Comparison of ENCODE assay signal across 8 cellular contexts in the genomic region with DNA sequence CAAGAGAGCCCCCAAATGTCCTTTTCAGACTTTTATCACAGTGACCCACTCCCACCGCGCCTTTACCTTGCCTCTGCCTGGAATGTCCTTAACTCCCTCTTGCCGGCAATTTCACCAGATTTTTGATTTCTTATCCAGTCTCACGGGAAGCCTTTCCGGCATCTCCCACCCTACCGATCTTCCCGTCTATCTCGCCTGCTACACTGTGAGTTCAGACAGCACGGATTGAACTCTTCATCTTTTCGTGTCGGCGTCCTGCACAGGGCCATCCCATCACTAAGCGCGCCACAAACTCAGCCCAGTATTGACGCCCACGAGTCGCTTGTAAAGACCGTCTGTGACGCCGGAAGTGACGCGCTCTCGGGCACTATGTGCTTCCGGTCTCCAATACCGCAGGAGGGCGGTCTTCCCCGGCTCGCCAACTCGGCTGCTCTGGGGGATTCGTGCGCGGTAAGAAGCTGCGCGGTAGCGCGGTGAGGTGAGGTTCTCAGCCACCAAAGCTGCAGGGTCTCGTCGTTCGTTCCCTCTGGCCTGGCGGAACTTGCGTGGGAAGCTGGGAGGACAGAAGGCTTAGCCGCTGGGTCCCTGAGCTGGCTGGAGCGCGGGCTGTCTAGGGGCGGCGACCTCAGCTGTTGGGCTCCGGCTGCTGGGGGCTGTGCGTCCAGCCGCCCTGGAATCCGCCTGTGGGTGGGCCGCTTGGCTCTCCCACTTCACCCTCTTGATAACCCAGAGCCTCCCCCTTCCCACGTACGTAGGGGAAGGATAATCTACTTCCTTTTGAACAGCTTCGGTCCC. TPM values are rescaled to one million over a fixed set of nuclear protein-coding genes. Genes with fewer than 3 reads are reported as not detected.
DNase-seq lines count a peak whose midpoint lies in the region; ATAC-seq lines count a peak whose summit lies in the region.

A gene with protein sequence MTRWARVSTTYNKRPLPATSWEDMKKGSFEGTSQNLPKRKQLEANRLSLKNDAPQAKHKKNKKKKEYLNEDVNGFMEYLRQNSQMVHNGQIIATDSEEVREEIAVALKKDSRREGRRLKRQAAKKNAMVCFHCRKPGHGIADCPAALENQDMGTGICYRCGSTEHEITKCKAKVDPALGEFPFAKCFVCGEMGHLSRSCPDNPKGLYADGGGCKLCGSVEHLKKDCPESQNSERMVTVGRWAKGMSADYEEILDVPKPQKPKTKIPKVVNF (plus strand): TSS at position 367 of the 795 bp plus-strand sequence. CDS start 3,171 bp downstream, outside the sequence.

- H3K27ac Mint-ChIP-seq in dendritic cell treated with granulocyte-macrophage colony-stimulating factor and Interleukin-4, amounts not matched to agents 40 ng/mL and 50 ng/mL, for 4 days = peak within 1 kb of the TSS; percentile 88

- intact Hi-C loops in dendritic cell treated with granulocyte-macrophage colony-stimulating factor and Interleukin-4, amounts not matched to agents 40 ng/mL and 50 ng/mL, for 4 days (cut with micrococcal nuclease) = loop anchor here (5.0 kb wide), 3 partner anchors 451 to 976 kb away; partner anchors contain the start of genes ATG10, RPS23 and SSBP2

- H3K36me3 Mint-ChIP-seq in dendritic cell treated with granulocyte-macrophage colony-stimulating factor and Interleukin-4, amounts not matched to agents 40 ng/mL and 50 ng/mL, for 4 days (ENCODE audit: low read depth) = peaks cover 21% of the 10 kb centered on the region

- no peaks in the 10 kb centered on the region for H3K27me3 Mint-ChIP-seq in dendritic cell treated with granulocyte-macrophage colony-stimulating factor and Interleukin-4, amounts not matched to agents 40 ng/mL and 50 ng/mL, for 4 days

- ATAC-seq in GM19351 (IDR thresholded peaks at IDR 0.05; ENCODE audit: unreplicated experiment) (peak; percentile 96), HG03521 (IDR thresholded peaks at IDR 0.05; ENCODE audit: unreplicated experiment) (peak; percentile 98), left lobe of liver (peak; percentile 88)

- DNase-seq in CD1c-positive myeloid dendritic cell (ENCODE audit: extremely low spot score) = peak; percentile 98
- DNase-seq in NCI-H748 treated with DMSO at 0.1 percent for 48 hours (lab: John Stamatoyannopoulos, UW) = peak; percentile 84
- peak; percentile 82 to 92 for DNase-seq in activated CD4-positive, alpha-beta T cell treated with anti-CD3 and anti-CD28 coated beads, Interleukin-2, amount 50 U/mL, for 24 hours (ENCODE audit: low read depth in 1 of 2, low spot score in 1 of 2)
- DNase-seq in left lobe of liver (ENCODE audit: low spot score) = peak; percentile 94
- peak; percentile 88 for DNase-seq in stimulated activated CD4-positive, alpha-beta T cell treated with anti-CD3 and anti-CD28 coated beads, Interleukin-2, amount 100 ng/mL, for 4 hours (ENCODE audit: low read depth)

- H3K4me1 Mint-ChIP-seq in dendritic cell treated with granulocyte-macrophage colony-stimulating factor and Interleukin-4, amounts not matched to agents 40 ng/mL and 50 ng/mL, for 4 days (ENCODE audit: low read depth) = peaks cover 35% of the 10 kb centered on the region

- H3K4me3 Mint-ChIP-seq in dendritic cell treated with granulocyte-macrophage colony-stimulating factor and Interleukin-4, amounts not matched to agents 40 ng/mL and 50 ng/mL, for 4 days = peak within 1 kb of the TSS; percentile 89

- no peaks in the 10 kb centered on the region for H3K9me3 Mint-ChIP-seq in dendritic cell treated with granulocyte-macrophage colony-stimulating factor and Interleukin-4, amounts not matched to agents 40 ng/mL and 50 ng/mL, for 4 days

RNA-seq across cellular contexts. Expression of the gene that starts here (rescaled TPM):
- 12.2 TPM for total RNA-seq in left lobe of liver

Comparison
In these comparisons a context has a peak if more than half of its experiments do, and no peak if none do; other contexts are left out.
1. Peak in every context shown above with its lines: DNase-seq and ATAC-seq.